Comparison of ENCODE assay signal across 8 cellular contexts in the genomic region with DNA sequence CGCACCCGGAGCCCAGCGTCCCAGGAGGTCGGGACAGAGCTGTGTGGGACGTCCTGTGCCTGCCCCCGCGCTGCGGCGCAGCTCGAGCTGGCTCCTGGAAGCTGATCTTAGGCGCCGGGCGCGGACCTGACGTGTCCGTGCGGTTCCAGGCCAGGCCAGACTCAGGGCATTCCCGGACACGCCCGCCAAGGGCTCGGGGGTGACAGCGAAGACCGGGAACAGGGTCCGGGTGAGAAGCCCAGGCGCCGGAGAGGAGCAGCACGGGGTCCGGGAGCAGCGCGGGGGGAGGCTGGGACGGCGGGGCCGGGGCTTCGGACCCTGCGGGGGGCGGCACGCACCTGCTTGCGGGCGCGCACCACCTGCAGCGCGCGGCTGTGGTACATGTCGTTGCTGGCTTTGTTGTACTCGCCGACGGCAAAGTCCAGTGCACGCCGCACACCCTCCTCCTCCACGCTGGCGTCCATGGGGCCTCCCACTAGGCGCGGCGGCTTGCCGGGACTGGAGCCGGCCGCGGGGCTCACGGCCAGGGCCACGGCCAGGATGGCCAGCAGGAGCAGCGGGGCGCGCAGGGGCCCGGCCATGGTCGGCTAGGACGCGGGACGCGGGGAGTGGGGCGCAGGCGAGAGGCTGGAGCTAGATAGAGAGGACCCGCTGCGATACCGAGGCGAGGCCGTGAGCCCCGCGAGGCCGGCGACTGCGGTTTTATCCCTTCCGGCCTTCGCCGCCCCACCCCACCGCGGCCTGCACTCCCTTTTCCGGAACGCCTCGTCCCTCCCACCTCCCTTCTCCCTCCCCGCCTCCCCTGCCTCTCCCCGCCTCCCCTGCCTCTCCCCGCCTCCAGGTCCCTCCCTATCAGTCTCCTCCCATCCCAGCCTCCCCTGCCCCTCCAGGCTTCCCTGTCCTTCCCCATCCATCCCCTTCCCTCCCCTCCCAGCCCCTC. TPM values are rescaled to one million over a fixed set of nuclear protein-coding genes. Genes with fewer than 3 reads are reported as not detected.
DNase-seq lines count a peak whose midpoint lies in the region; ATAC-seq, FAIRE-seq and TF ChIP-seq lines count a peak whose summit lies in the region.

Gene CST3 (minus strand): TSS at position 674 of the 940 bp plus-strand sequence. CDS start 93 bp downstream, at position 581.

- TF ChIP-seq CTCF in ovary (IDR thresholded peaks at IDR 0.05): no peak

- H3K36me3 ChIP-seq in ovary: no peaks in the 10 kb centered on the region

- peak; percentile 81 for DNase-seq in CMK (ENCODE audit: low read depth)
- peak; percentile 49 for DNase-seq in GM19239 (ENCODE audit: insufficient read length, low spot score)
- peak; percentile 74 to 82 for DNase-seq in NCI-H524 (lab: John Stamatoyannopoulos, UW)
- DNase-seq in left cardiac atrium: peak; percentile 94
- peak; percentile 88 to 94 (median 93) for DNase-seq in ovary
- no peak for DNase-seq in NK-92 treated with Interleukin-12 subunit alpha and Interleukin-12 subunit beta, amount 100 ng/mL, for 24 hours (lab: John Stamatoyannopoulos, UW)

- 0 to 1% (median 0%) methylated on average over 70 to 91 of the region's 92 CpGs for WGBS in ovary, 3 donors

- ATAC-seq in HG03432 (IDR thresholded peaks at IDR 0.05; ENCODE audit: unreplicated experiment) (peak; percentile 68), left cardiac atrium (peak; percentile 85 to 91)

- no peak for TF ChIP-seq EP300 in ovary (IDR thresholded peaks at IDR 0.05)

- peaks cover 22% of the 10 kb centered on the region for H3K4me1 ChIP-seq in ovary (ENCODE audit: insufficient read depth)

- peak; percentile 87 for TF ChIP-seq POLR2A in ovary (IDR thresholded peaks at IDR 0.05)

- H3K9me3 ChIP-seq in ovary: no peaks in the 10 kb centered on the region

- intact Hi-C loops in left cardiac atrium (cut with DNase I) (loop anchor here in 1 of 2 donors (10.0 kb wide), 1 partner anchor 273 kb away; the partner anchor contains the start of gene GZF1), ovary (cut with DNase I) (loop anchor here in 2 of 4 donors (10.0 kb wide), 2 partner anchors 273 to 283 kb away; partner anchors contain the start of genes GZF1 (in 1 of the 2) and NXT1 (in 1 of the 2))

- peak within 1 kb of the TSS; percentile 82 for H3K27ac ChIP-seq in angular gyrus (ENCODE audit: low read depth, low read length)
- peak within 1 kb of the TSS; percentile 26 to 77 for H3K27ac ChIP-seq in ovary

- FAIRE-seq in GM19239 (lab: Jason Lieb, UNC): peak; percentile 48

- no peaks in the 10 kb centered on the region for H3K27me3 ChIP-seq in ovary

- peak within 1 kb of the TSS; percentile 97 for H3K4me3 ChIP-seq in ovary

RNA-seq across cellular contexts. Expression of gene CST3, which starts in this region (rescaled TPM):
- total RNA-seq in left cardiac atrium: 1,000 to 10,000 TPM in 1 of 2 donors, 100 to 1,000 TPM in 1; 940 to 1,205 TPM
- 100 to 1,000 TPM; 317 to 889 (median 588) TPM for total RNA-seq in ovary
- polyA plus RNA-seq in ovary: 100 to 1,000 TPM; 352 to 404 TPM
